In the genomic region with DNA sequence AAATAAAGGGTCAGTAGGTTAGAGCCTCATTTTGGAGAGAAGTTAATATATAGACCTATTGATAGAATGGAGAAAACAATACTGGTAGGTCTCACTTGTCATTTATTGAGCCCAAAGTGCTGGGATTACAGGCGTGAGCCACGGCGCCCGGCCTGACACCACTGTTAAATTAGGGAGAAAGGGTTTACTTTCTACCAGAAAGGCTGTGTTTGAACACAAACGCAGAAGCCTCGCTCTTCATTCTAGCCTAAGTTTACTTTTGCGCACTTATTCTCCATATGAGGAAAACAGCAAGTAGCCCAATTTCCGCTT, we compare ENCODE assay signal across 8 cellular contexts. TPM values are rescaled to one million over a fixed set of nuclear protein-coding genes. Genes with fewer than 3 reads are reported as not detected.
DNase-seq lines count a peak whose midpoint lies in the region; ATAC-seq, FAIRE-seq and TF ChIP-seq lines count a peak whose summit lies in the region.

No MANE protein-coding gene starts in this region.

- H3K9me3 ChIP-seq in SK-N-MC (ENCODE audit: low read depth, low read length) = no peaks in the 10 kb centered on the region
- H3K9me3 ChIP-seq in sigmoid colon = no peaks in the 10 kb centered on the region

- DNase-seq in SK-N-MC (ENCODE audit: low read depth, low spot score) = no peak
- DNase-seq in fibroblast of the aortic adventitia (ENCODE audit: low read depth) = no peak
- no peak for DNase-seq in sigmoid colon
- DNase-seq in putamen (ENCODE audit: low spot score) = no peak
- no peak for DNase-seq in frontal cortex (ENCODE audit: low spot score in 2 of 2)
- no peak for DNase-seq in sciatic nerve (ENCODE audit: low spot score)

- H3K9ac ChIP-seq in SK-N-MC (ENCODE audit: insufficient read length) = no peak overlapping the region

- H3K4me3 ChIP-seq in GM08714 (ENCODE audit: low read length) (peak overlapping the region; percentile 96), SK-N-MC (peak overlapping the region; percentile 100), fibroblast of the aortic adventitia (ENCODE audit: low read depth, low read length) (peak overlapping the region; percentile 37), sigmoid colon (peak overlapping the region; percentile 68 to 86 (median 78))

- 68 to 85% methylated on average over 8 of the region's 8 CpGs for WGBS in sigmoid colon, 2 donors

- TF ChIP-seq CTCF in fibroblast of the aortic adventitia (IDR thresholded peaks at IDR 0.05; ENCODE audit: insufficient read depth, low read length) = no peak
- TF ChIP-seq CTCF in sigmoid colon (IDR thresholded peaks at IDR 0.05) = no peak

- no peak for TF ChIP-seq EP300 in sigmoid colon (IDR thresholded peaks at IDR 0.05)

- peak overlapping the region; percentile 89 for H3K27ac ChIP-seq in SK-N-MC
- peak overlapping the region; percentile 86 to 91 (median 88) for H3K27ac ChIP-seq in sigmoid colon

- intact Hi-C loops in sigmoid colon (cut with DNase I) = loop anchor here (5.0 kb wide), 2 partner anchors 38 to 63 kb away; a partner anchor contains a TSS
- intact Hi-C loops in sciatic nerve (cut with DNase I) = no loop called here

- H3K36me3 ChIP-seq in SK-N-MC (ENCODE audit: insufficient read depth, low read length) = peaks cover 15% of the 10 kb centered on the region
- H3K36me3 ChIP-seq in sigmoid colon = peaks cover 5 to 13% (median 9%) of the 10 kb centered on the region in 4 donors

- no peaks in the 10 kb centered on the region for H3K27me3 ChIP-seq in sigmoid colon

- ATAC-seq in GM18498 (IDR thresholded peaks at IDR 0.05; ENCODE audit: unreplicated experiment) (no peak), sciatic nerve (no peak)

- TF ChIP-seq POLR2A in sigmoid colon (IDR thresholded peaks at IDR 0.05) = no peak

- no peak for FAIRE-seq in frontal cortex (lab: Jason Lieb, UNC)

- H3K4me1 ChIP-seq in sigmoid colon = peaks cover 0 to 22% (median 14%) of the 10 kb centered on the region in 4 donors

RNA-seq across cellular contexts. Expression of a gene that starts 0.7 kb away (rescaled TPM):
- 42.5 and 47.8 TPM in 2 replicates for total RNA-seq in fibroblast of the aortic adventitia (ENCODE audit: low replicate concordance)
- 10 to 100 TPM; 29.5 to 53.5 (median 35.9) TPM for total RNA-seq in sigmoid colon
- polyA plus RNA-seq in sigmoid colon = 10 to 100 TPM; 15.0 to 35.0 (median 16.2) TPM
- total RNA-seq in frontal cortex = 37.9 TPM
- 88.2 TPM for total RNA-seq in sciatic nerve

RNA-seq across cellular contexts. Expression of a gene that starts 27.0 kb away (rescaled TPM):
- total RNA-seq in fibroblast of the aortic adventitia (ENCODE audit: low replicate concordance) (15.8 and 40.2 TPM in 2 replicates), sigmoid colon (10 to 100 TPM; 36.8 to 68.3 (median 58.4) TPM), frontal cortex (84.0 TPM), sciatic nerve (52.7 TPM)
- 10 to 100 TPM; 64.3 to 94.3 (median 71.0) TPM for polyA plus RNA-seq in sigmoid colon

RNA-seq across cellular contexts. Expression of a gene that starts 38.3 kb away (rescaled TPM):
- total RNA-seq in fibroblast of the aortic adventitia (ENCODE audit: low replicate concordance) (9.8 and 26.8 TPM in 2 replicates), sigmoid colon (10 to 100 TPM; 11.4 to 15.3 (median 13.5) TPM), frontal cortex (2.0 TPM), sciatic nerve (5.7 TPM)
- polyA plus RNA-seq in sigmoid colon = 1 to 10 TPM in 2 of 3 donors, not detected in 1; 2.5 to 4.2 TPM

RNA-seq across cellular contexts. Expression of a gene that starts 43.3 kb away (rescaled TPM):
- total RNA-seq in fibroblast of the aortic adventitia (ENCODE audit: low replicate concordance) = 12.2 and 19.3 TPM in 2 replicates
- 10 to 100 TPM; 16.2 to 26.7 (median 21.2) TPM for total RNA-seq in sigmoid colon
- polyA plus RNA-seq in sigmoid colon = 10 to 100 TPM in 1 of 3 donors, 1 to 10 TPM in 2; 4.2 to 12.4 (median 5.5) TPM
- 15.5 TPM for total RNA-seq in frontal cortex
- total RNA-seq in sciatic nerve = 42.8 TPM

RNA-seq across cellular contexts. Expression of a gene that starts 48.0 kb away (rescaled TPM):
- total RNA-seq in fibroblast of the aortic adventitia (ENCODE audit: low replicate concordance) = 33.3 and 76.5 TPM in 2 replicates
- 10 to 100 TPM; 14.8 to 49.7 (median 39.4) TPM for total RNA-seq in sigmoid colon
- polyA plus RNA-seq in sigmoid colon = 10 to 100 TPM; 15.7 to 27.0 (median 23.8) TPM
- 9.4 TPM for total RNA-seq in frontal cortex
- total RNA-seq in sciatic nerve = 9.2 TPM

Comparison
In these comparisons a context has a peak if more than half of its experiments do, and no peak if none do; other contexts are left out.
1. H3K4me3 ChIP-seq: peak in every context shown above with its lines; median percentile 100 in SK-N-MC; 96 in GM08714; 78 in sigmoid colon; 37 in fibroblast of the aortic adventitia.